1 cellular context compared by ENCODE assay signal in the genomic region with DNA sequence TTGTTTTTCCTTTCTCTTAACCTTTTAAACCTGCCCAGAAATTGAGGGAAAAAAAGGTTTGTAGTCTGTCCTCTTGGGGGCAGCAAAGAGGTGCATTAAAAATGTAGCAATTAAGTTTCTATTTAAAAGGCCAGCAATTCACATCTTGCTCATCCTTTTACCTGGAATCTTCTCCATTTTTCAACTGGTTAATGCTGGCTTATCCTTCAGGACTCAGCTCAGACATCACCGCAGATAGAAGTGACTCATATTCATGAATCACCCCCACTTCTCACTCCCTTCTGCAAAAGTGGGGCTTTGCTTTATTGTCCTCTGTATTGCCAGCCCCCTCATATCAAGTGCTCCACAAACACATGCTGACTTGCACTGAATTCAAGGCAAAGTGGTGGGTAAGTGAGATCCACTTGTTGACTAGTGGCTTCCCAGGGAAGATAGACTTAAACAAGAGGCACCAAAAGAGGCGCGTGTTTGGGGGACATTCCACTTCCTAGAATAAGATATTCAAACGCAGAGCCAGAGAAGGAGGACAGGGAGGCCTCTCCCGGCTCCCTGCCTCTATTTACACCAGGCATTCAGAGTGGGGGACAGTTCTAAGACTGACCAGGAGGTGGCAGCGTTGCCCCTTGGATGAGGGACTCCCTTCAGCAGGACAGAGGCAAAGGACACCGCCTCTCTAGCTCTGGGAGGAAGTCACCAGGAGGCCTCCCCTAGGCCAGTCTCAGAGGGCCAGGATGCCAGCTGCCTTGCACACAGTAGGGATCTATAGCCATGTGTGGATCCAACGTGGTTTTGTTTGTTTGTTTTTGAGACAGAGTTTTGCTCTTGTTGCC.
TF ChIP-seq lines count a peak whose summit lies in the region.

No MANE protein-coding gene starts in this region.

TF ChIP-seq in HepG2, 621 proteins besides CTCF, POLR2A, EP300 and RAD21 (continued from another document and continues in another):
- no peak for TF ChIP-seq ZNF652 (CRISPR knock-in tag; IDR thresholded peaks at IDR 0.05; ENCODE audit: borderline replicate concordance, low read depth)
- TF ChIP-seq, protein P1, sequence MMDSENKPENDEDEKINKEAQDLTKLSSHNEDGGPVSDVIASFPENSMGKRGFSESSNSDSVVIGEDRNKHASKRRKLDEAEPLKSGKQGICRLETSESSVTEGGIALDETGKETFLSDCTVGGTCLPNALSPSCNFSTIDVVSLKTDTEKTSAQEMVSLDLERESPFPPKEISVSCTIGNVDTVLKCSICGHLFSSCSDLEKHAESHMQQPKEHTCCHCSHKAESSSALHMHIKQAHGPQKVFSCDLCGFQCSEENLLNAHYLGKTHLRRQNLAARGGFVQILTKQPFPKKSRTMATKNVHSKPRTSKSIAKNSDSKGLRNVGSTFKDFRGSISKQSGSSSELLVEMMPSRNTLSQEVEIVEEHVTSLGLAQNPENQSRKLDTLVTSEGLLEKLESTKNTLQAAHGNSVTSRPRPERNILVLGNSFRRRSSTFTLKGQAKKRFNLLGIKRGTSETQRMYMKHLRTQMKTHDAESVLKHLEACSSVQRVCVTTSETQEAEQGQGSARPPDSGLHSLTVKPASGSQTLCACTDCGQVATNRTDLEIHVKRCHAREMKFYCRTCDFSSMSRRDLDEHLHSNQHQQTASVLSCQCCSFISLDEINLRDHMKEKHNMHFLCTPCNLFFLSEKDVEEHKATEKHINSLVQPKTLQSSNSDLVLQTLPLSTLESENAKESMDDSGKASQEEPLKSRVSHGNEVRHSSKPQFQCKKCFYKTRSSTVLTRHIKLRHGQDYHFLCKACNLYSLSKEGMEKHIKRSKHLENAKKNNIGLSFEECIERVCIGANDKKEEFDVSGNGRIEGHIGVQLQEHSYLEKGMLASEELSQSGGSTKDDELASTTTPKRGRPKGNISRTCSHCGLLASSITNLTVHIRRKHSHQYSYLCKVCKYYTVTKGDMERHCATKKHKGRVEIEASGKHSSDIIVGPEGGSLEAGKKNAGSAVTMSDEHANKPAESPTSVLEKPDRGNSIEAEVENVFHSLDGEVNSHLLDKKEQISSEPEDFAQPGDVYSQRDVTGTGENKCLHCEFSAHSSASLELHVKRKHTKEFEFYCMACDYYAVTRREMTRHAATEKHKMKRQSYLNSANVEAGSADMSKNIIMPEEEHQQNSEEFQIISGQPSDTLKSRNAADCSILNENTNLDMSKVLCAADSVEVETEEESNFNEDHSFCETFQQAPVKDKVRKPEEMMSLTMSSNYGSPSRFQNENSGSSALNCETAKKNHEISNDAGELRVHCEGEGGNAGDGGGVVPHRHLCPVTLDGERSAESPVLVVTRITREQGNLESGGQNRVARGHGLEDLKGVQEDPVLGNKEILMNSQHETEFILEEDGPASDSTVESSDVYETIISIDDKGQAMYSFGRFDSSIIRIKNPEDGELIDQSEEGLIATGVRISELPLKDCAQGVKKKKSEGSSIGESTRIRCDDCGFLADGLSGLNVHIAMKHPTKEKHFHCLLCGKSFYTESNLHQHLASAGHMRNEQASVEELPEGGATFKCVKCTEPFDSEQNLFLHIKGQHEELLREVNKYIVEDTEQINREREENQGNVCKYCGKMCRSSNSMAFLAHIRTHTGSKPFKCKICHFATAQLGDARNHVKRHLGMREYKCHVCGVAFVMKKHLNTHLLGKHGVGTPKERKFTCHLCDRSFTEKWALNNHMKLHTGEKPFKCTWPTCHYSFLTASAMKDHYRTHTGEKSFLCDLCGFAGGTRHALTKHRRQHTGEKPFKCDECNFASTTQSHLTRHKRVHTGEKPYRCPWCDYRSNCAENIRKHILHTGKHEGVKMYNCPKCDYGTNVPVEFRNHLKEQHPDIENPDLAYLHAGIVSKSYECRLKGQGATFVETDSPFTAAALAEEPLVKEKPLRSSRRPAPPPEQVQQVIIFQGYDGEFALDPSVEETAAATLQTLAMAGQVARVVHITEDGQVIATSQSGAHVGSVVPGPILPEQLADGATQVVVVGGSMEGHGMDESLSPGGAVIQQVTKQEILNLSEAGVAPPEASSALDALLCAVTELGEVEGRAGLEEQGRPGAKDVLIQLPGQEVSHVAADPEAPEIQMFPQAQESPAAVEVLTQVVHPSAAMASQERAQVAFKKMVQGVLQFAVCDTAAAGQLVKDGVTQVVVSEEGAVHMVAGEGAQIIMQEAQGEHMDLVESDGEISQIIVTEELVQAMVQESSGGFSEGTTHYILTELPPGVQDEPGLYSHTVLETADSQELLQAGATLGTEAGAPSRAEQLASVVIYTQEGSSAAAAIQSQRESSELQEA (CRISPR knock-in tag; IDR thresholded peaks at IDR 0.05; ENCODE audit: not compliant biosample characterization) = no peak
- TF ChIP-seq U2AF2 (IDR thresholded peaks at IDR 0.05; ENCODE audit: low read depth, low read length) = no peak
- TF ChIP-seq NFIB (CRISPR knock-in tag; IDR thresholded peaks at IDR 0.05; ENCODE audit: borderline replicate concordance) = no peak
- TF ChIP-seq ZNF10 (CRISPR knock-in tag; IDR thresholded peaks at IDR 0.05; ENCODE audit: borderline replicate concordance, low read depth) = no peak
- no peak for TF ChIP-seq ZBTB44 (CRISPR knock-in tag; IDR thresholded peaks at IDR 0.05)
- TF ChIP-seq ZBTB7A (CRISPR knock-in tag; IDR thresholded peaks at IDR 0.05) = no peak
- no peak for TF ChIP-seq ATF5 (CRISPR knock-in tag; IDR thresholded peaks at IDR 0.05; ENCODE audit: low read depth)
- no peak for TF ChIP-seq NR3C1 (CRISPR knock-in tag; IDR thresholded peaks at IDR 0.05)
- TF ChIP-seq THAP7 (CRISPR knock-in tag; IDR thresholded peaks at IDR 0.05) = no peak
- no peak for TF ChIP-seq ZNF329 (CRISPR knock-in tag; IDR thresholded peaks at IDR 0.05; ENCODE audit: low read depth)
- no peak for TF ChIP-seq KAT7 (CRISPR knock-in tag; IDR thresholded peaks at IDR 0.05; ENCODE audit: borderline replicate concordance)
- no peak for TF ChIP-seq MTF2 (CRISPR knock-in tag; IDR thresholded peaks at IDR 0.05; ENCODE audit: borderline replicate concordance)
- no peak for TF ChIP-seq RORA (CRISPR knock-in tag; IDR thresholded peaks at IDR 0.05)
- TF ChIP-seq, protein P2, sequence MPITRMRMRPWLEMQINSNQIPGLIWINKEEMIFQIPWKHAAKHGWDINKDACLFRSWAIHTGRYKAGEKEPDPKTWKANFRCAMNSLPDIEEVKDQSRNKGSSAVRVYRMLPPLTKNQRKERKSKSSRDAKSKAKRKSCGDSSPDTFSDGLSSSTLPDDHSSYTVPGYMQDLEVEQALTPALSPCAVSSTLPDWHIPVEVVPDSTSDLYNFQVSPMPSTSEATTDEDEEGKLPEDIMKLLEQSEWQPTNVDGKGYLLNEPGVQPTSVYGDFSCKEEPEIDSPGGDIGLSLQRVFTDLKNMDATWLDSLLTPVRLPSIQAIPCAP (CRISPR knock-in tag; IDR thresholded peaks at IDR 0.05; ENCODE audit: low read depth) = no peak
- TF ChIP-seq EZH2 (conservative IDR thresholded peaks at IDR 0.05; ENCODE audit: low read depth, low read length) = no peak
- TF ChIP-seq SATB2 (CRISPR knock-in tag; IDR thresholded peaks at IDR 0.05) = no peak
- no peak for TF ChIP-seq KDM5A (IDR thresholded peaks at IDR 0.05; ENCODE audit: borderline replicate concordance, low read length)
- TF ChIP-seq USF2 (IDR thresholded peaks at IDR 0.05; ENCODE audit: low read depth, low read length) = no peak
- no peak for TF ChIP-seq USF2 (CRISPR knock-in tag; IDR thresholded peaks at IDR 0.05; ENCODE audit: borderline replicate concordance)
- TF ChIP-seq, protein P3, sequence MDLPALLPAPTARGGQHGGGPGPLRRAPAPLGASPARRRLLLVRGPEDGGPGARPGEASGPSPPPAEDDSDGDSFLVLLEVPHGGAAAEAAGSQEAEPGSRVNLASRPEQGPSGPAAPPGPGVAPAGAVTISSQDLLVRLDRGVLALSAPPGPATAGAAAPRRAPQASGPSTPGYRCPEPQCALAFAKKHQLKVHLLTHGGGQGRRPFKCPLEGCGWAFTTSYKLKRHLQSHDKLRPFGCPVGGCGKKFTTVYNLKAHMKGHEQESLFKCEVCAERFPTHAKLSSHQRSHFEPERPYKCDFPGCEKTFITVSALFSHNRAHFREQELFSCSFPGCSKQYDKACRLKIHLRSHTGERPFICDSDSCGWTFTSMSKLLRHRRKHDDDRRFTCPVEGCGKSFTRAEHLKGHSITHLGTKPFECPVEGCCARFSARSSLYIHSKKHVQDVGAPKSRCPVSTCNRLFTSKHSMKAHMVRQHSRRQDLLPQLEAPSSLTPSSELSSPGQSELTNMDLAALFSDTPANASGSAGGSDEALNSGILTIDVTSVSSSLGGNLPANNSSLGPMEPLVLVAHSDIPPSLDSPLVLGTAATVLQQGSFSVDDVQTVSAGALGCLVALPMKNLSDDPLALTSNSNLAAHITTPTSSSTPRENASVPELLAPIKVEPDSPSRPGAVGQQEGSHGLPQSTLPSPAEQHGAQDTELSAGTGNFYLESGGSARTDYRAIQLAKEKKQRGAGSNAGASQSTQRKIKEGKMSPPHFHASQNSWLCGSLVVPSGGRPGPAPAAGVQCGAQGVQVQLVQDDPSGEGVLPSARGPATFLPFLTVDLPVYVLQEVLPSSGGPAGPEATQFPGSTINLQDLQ (CRISPR knock-in tag; IDR thresholded peaks at IDR 0.05) = no peak
- TF ChIP-seq FOXK1 (CRISPR knock-in tag; IDR thresholded peaks at IDR 0.05; ENCODE audit: borderline replicate concordance, low read depth) = peak; percentile 57; the same call in 1 of the 2 replicates
- no peak for TF ChIP-seq ZNF253 (CRISPR knock-in tag; IDR thresholded peaks at IDR 0.05; ENCODE audit: borderline replicate concordance)
- TF ChIP-seq, protein P4, sequence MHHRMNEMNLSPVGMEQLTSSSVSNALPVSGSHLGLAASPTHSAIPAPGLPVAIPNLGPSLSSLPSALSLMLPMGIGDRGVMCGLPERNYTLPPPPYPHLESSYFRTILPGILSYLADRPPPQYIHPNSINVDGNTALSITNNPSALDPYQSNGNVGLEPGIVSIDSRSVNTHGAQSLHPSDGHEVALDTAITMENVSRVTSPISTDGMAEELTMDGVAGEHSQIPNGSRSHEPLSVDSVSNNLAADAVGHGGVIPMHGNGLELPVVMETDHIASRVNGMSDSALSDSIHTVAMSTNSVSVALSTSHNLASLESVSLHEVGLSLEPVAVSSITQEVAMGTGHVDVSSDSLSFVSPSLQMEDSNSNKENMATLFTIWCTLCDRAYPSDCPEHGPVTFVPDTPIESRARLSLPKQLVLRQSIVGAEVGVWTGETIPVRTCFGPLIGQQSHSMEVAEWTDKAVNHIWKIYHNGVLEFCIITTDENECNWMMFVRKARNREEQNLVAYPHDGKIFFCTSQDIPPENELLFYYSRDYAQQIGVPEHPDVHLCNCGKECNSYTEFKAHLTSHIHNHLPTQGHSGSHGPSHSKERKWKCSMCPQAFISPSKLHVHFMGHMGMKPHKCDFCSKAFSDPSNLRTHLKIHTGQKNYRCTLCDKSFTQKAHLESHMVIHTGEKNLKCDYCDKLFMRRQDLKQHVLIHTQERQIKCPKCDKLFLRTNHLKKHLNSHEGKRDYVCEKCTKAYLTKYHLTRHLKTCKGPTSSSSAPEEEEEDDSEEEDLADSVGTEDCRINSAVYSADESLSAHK (CRISPR knock-in tag; IDR thresholded peaks at IDR 0.05; ENCODE audit: borderline replicate concordance) = no peak
- TF ChIP-seq IRX3 (CRISPR knock-in tag; IDR thresholded peaks at IDR 0.05; ENCODE audit: borderline replicate concordance, low read depth) = no peak
- no peak for TF ChIP-seq ZNF17 (CRISPR knock-in tag; IDR thresholded peaks at IDR 0.05)
- no peak for TF ChIP-seq MZF1 (CRISPR knock-in tag; IDR thresholded peaks at IDR 0.05; ENCODE audit: borderline replicate concordance)
- no peak for TF ChIP-seq RBAK (CRISPR knock-in tag; IDR thresholded peaks at IDR 0.05)
